2 cellular contexts compared by ENCODE assay signal in the genomic region with DNA sequence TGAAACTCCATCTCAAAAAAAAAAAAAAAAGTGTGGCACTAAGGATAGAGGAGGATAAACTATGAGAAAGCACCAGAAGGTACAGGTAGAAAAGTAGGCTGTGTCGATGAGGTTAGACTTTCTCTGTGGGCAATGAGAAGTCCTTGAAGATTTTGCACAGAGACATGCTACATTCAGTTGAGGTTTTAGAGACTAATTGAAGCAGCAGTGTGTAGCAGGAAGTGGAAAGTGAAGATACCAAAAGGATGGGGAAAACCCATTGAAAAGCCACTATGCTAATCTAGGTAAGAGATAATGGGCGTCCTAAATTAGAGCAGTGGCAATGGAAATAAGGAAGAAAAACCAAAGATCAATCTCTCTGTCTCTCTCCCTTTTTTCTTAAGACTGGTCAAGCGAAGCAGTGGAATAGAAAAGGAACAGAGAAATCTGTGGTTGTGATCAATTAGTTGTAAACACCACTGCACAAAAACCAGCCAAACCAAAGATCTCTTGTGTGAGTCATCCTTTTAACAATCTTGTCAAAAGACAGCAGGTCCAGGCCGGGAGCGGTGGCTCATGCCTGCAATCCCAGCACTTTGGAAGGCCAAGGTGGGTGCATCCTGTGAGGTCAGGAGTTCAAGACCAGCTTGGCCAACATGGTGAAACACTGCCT.
TF ChIP-seq lines count a peak whose summit lies in the region.

No MANE protein-coding gene starts in this region.

TF ChIP-seq in GM23338, 12 proteins besides CTCF, POLR2A, EP300 and RAD21 (continued from another document):
- TF ChIP-seq, protein P1, sequence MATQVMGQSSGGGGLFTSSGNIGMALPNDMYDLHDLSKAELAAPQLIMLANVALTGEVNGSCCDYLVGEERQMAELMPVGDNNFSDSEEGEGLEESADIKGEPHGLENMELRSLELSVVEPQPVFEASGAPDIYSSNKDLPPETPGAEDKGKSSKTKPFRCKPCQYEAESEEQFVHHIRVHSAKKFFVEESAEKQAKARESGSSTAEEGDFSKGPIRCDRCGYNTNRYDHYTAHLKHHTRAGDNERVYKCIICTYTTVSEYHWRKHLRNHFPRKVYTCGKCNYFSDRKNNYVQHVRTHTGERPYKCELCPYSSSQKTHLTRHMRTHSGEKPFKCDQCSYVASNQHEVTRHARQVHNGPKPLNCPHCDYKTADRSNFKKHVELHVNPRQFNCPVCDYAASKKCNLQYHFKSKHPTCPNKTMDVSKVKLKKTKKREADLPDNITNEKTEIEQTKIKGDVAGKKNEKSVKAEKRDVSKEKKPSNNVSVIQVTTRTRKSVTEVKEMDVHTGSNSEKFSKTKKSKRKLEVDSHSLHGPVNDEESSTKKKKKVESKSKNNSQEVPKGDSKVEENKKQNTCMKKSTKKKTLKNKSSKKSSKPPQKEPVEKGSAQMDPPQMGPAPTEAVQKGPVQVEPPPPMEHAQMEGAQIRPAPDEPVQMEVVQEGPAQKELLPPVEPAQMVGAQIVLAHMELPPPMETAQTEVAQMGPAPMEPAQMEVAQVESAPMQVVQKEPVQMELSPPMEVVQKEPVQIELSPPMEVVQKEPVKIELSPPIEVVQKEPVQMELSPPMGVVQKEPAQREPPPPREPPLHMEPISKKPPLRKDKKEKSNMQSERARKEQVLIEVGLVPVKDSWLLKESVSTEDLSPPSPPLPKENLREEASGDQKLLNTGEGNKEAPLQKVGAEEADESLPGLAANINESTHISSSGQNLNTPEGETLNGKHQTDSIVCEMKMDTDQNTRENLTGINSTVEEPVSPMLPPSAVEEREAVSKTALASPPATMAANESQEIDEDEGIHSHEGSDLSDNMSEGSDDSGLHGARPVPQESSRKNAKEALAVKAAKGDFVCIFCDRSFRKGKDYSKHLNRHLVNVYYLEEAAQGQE (IDR thresholded peaks at IDR 0.05; ENCODE audit: unreplicated experiment), result no peak
- no peak for TF ChIP-seq ZNF462 (CRISPR knock-in tag; IDR thresholded peaks at IDR 0.05)
- no peak for TF ChIP-seq NANOG (IDR thresholded peaks at IDR 0.05; ENCODE audit: borderline replicate concordance)
- no peak for TF ChIP-seq ZNF114 (CRISPR knock-in tag; IDR thresholded peaks at IDR 0.05)
- no peak for TF ChIP-seq POLR2AphosphoS5 (IDR thresholded peaks at IDR 0.05; ENCODE audit: low read depth)
- no peak for TF ChIP-seq JUNB (IDR thresholded peaks at IDR 0.05; ENCODE audit: unreplicated experiment)
- no peak for TF ChIP-seq EZH2 (IDR thresholded peaks at IDR 0.05; ENCODE audit: low read depth, unreplicated experiment)
- TF ChIP-seq, protein P2, sequence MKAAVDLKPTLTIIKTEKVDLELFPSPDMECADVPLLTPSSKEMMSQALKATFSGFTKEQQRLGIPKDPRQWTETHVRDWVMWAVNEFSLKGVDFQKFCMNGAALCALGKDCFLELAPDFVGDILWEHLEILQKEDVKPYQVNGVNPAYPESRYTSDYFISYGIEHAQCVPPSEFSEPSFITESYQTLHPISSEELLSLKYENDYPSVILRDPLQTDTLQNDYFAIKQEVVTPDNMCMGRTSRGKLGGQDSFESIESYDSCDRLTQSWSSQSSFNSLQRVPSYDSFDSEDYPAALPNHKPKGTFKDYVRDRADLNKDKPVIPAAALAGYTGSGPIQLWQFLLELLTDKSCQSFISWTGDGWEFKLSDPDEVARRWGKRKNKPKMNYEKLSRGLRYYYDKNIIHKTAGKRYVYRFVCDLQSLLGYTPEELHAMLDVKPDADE (IDR thresholded peaks at IDR 0.05), result no peak
TF ChIP-seq in GM23338: peak in this region for 0.

TF ChIP-seq in HepG2, 621 proteins besides CTCF, POLR2A, EP300 and RAD21 (continued from another document):
- TF ChIP-seq, protein P3, sequence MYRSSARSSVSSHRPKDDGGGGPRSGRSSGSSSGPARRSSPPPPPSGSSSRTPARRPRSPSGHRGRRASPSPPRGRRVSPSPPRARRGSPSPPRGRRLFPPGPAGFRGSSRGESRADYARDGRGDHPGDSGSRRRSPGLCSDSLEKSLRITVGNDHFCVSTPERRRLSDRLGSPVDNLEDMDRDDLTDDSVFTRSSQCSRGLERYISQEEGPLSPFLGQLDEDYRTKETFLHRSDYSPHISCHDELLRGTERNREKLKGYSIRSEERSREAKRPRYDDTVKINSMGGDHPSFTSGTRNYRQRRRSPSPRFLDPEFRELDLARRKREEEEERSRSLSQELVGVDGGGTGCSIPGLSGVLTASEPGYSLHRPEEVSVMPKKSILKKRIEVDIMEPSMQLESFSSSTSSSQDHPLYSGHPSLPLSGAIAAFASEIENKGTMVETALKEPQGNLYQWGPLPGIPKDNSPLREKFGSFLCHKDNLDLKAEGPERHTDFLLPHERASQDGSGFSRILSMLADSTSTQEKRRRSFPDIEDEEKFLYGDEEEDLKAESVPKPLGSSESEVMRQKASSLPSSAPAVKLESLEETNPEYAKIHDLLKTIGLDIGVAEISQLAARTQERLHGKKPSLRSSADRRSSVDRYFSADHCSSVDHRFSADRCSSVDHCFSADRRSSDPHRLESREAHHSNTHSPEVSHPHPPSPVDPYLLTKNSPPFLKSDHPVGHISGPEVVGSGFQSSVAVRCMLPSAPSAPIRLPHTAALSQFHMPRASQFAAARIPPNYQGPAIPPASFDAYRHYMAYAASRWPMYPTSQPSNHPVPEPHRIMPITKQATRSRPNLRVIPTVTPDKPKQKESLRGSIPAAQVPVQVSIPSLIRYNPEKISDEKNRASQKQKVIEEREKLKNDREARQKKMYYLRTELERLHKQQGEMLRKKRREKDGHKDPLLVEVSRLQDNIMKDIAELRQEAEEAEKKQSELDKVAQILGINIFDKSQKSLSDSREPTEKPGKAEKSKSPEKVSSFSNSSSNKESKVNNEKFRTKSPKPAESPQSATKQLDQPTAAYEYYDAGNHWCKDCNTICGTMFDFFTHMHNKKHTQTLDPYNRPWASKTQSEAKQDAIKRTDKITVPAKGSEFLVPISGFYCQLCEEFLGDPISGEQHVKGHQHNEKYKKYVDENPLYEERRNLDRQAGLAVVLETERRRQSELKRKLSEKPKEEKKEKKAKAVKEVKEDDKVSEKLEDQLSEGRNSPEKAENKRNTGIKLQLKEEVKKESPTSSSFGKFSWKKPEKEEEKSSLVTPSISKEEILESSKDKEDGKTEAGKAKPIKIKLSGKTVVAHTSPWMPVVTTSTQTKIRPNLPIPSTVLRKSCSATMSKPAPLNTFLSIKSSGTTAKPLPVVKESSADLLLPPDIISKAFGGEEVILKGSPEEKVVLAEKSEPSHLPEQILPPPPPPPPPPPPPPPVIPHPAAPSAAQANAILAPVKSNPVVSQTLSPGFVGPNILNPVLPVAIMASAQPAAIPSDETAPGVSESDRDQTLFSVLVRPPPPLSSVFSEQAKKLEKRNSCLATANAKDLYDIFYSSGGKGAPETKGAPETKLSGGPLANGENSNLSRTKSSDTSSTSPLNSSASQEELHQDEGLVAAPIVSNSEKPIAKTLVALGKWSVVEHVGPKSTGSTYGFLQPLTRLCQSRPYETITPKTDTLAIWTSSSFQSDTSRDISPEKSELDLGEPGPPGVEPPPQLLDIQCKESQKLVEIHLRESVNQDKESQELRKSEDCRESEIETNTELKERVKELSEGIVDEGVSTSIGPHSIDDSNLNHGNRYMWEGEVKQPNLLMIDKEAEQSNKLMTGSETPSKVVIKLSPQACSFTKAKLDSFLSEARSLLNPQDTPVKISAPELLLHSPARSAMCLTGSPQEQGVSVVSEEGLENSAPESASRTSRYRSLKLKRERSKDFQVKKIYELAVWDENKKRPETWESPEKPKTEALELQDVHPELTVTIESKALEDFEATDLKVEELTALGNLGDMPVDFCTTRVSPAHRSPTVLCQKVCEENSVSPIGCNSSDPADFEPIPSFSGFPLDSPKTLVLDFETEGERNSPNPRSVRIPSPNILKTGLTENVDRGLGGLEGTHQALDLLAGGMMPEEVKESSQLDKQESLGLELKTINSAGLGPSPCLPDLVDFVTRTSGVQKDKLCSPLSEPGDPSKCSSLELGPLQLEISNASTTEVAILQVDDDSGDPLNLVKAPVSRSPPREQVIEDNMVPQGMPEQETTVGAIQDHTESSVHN (CRISPR knock-in tag; IDR thresholded peaks at IDR 0.05), result no peak
- TF ChIP-seq ZNF34 (CRISPR knock-in tag; IDR thresholded peaks at IDR 0.05; ENCODE audit: borderline replicate concordance) (no peak), ZNF510 (CRISPR knock-in tag; IDR thresholded peaks at IDR 0.05; ENCODE audit: low read depth) (no peak), ZFYVE20 (CRISPR knock-in tag; IDR thresholded peaks at IDR 0.05; ENCODE audit: borderline replicate concordance, low read depth) (no peak), JUND (CRISPR knock-in tag; IDR thresholded peaks at IDR 0.05) (no peak)
- TF ChIP-seq, protein P4, sequence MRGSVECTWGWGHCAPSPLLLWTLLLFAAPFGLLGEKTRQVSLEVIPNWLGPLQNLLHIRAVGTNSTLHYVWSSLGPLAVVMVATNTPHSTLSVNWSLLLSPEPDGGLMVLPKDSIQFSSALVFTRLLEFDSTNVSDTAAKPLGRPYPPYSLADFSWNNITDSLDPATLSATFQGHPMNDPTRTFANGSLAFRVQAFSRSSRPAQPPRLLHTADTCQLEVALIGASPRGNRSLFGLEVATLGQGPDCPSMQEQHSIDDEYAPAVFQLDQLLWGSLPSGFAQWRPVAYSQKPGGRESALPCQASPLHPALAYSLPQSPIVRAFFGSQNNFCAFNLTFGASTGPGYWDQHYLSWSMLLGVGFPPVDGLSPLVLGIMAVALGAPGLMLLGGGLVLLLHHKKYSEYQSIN (CRISPR knock-in tag; IDR thresholded peaks at IDR 0.05; ENCODE audit: borderline replicate concordance), result no peak
TF ChIP-seq in HepG2: peak in this region for 0.
